Comparison of ENCODE assay signal across 24 cellular contexts in genomic region chr1:71644997-71645396, GRCh38.
"Had no signal": no experiment of that assay in that cellular context is flagged by ENCODE, and none has a peak within 500 bp of the region (broad histone marks: within the 10 kb centered on the region; RNA-seq: fewer than 3 reads in every experiment).

No MANE protein-coding gene starts in this region.

- H3K27me3 ChIP-seq: neural progenitor cell, ovary, right lobe of liver, sigmoid colon, stomach, thyroid gland, tibial nerve, upper lobe of left lung, vagina had no signal

- H3K27ac ChIP-seq: neural progenitor cell, ovary, parathyroid adenoma, psoas muscle, right lobe of liver, sigmoid colon, stomach, thoracic aorta, thyroid gland, tibial nerve, upper lobe of left lung, vagina had no signal

- H2AFZ ChIP-seq: neural progenitor cell, parathyroid adenoma had no signal

- H3K4me2 ChIP-seq: neural progenitor cell had no signal

- H3K4me1 ChIP-seq: neural progenitor cell, parathyroid adenoma, psoas muscle, right lobe of liver, thyroid gland, upper lobe of left lung, vagina had no signal

- ATAC-seq: psoas muscle; right cardiac atrium; right lobe of liver; stimulated activated effector memory CD8-positive, alpha-beta T cell treated with anti-CD3 and anti-CD28 coated beads, Interleukin-12 subunit alpha, Interleukin-12 subunit beta, amount 100 ng/mL, for 72 hours; stimulated activated naive B cell treated with anti-CD40 and anti-IgM and Interleukin-4, amounts not matched to agents 10 μg/mL and 1 μg/mL and 100 μg/mL, for 72 hours had no signal

- H3K4me3 ChIP-seq: neural progenitor cell, ovary, psoas muscle, right lobe of liver, sigmoid colon, stomach, thoracic aorta, thyroid gland, tibial nerve, upper lobe of left lung, vagina had no signal

- H3K79me2 ChIP-seq: parathyroid adenoma had no signal

- H3K36me3 ChIP-seq: neural progenitor cell, ovary, right lobe of liver, sigmoid colon, stomach, thoracic aorta, thyroid gland, tibial nerve, upper lobe of left lung, vagina had no signal

- H3K9me3 ChIP-seq: ovary, psoas muscle, right lobe of liver, sigmoid colon, stomach, thoracic aorta, thyroid gland, tibial nerve, upper lobe of left lung, vagina had no signal

- DNase-seq: occipital lobe; ovary; posterior cingulate gyrus; psoas muscle; right cardiac atrium; right lobe of liver; sigmoid colon; small intestine; stimulated activated CD4-positive, alpha-beta T cell treated with anti-CD3 and anti-CD28 coated beads, Interleukin-15, amount 100 ng/mL, for 24 hours; stimulated activated CD4-positive, alpha-beta T cell treated with anti-CD3 and anti-CD28 coated beads, Interleukin-2, amount 100 ng/mL, for 24 hours; stimulated activated CD4-positive, alpha-beta T cell treated with anti-CD3 and anti-CD28 coated beads, Interleukin-2, amount 100 ng/mL, for 48 hours; stimulated activated CD4-positive, alpha-beta T cell treated with anti-CD3 and anti-CD28 coated beads, Interleukin-4, amount 100 ng/mL, for 24 hours; stimulated activated naive B cell treated with anti-CD40 and anti-IgM and Interleukin-4, amounts not matched to agents 10 μg/mL and 1 μg/mL and 100 μg/mL, for 72 hours; stimulated activated naive CD4-positive, alpha-beta T cell treated with Interleukin-2 at 50 U/mL for 16 hours; stomach; thyroid gland; trophoblast cell; upper lobe of left lung had no signal

- H3K9ac ChIP-seq: neural progenitor cell, parathyroid adenoma had no signal
